9 cellular contexts compared by ENCODE assay signal in genomic region chr16:81625544-81626152, GRCh38.
DNase-seq lines count a peak whose midpoint lies in the region; ATAC-seq and TF ChIP-seq lines count a peak whose summit lies in the region.
"Had no signal": no experiment of that assay in that cellular context is flagged by ENCODE, and none has a peak within 500 bp of the region (broad histone marks: within the 10 kb centered on the region; RNA-seq: fewer than 3 reads in every experiment).

No MANE protein-coding gene starts in this region.

- peaks cover 23% of the 10 kb centered on the region for H3K4me1 Mint-ChIP-seq in osteocyte (ENCODE audit: unreplicated experiment)

- peak overlapping the region; percentile 52 for H3K27ac ChIP-seq in RWPE2 (ENCODE audit: poor library complexity, severe bottlenecking)
- H3K27ac ChIP-seq: KMS-11 had no signal

- no peaks in the 10 kb centered on the region for H3K27me3 ChIP-seq in RWPE2 (ENCODE audit: insufficient read depth, poor library complexity, severe bottlenecking)

- peaks cover 49% of the 10 kb centered on the region for H3K36me3 ChIP-seq in RWPE2 (ENCODE audit: low read depth)

- intact Hi-C loops in left cardiac atrium (cut with DNase I) = loop anchor here in 1 of 2 donors (10.0 kb wide), 1 partner anchor 69 kb away; no protein-coding TSS in a partner anchor

- no peaks in the 10 kb centered on the region for H3K36me3 Mint-ChIP-seq in osteocyte (ENCODE audit: unreplicated experiment)

- no peaks in the 10 kb centered on the region for H3K9me3 ChIP-seq in RWPE2 (ENCODE audit: severe bottlenecking)

- ATAC-seq in RWPE2 (ENCODE audit: low read depth) (peak; percentile 19; the same call in 1 of the 3 replicates), left cardiac atrium (peak; percentile 82 to 92), GM19467 (IDR thresholded peaks at IDR 0.05; ENCODE audit: unreplicated experiment) (no peak)
- peak; percentile 37 for ATAC-seq in stimulated activated naive CD8-positive, alpha-beta T cell treated with anti-CD3 and anti-CD28 coated beads, Interleukin-15, Interleukin-2, amounts not matched to agents 100 U/mL and 50 U/mL, for 24 hours

- H3K4me3 Mint-ChIP-seq in osteocyte (ENCODE audit: unreplicated experiment) = no peak overlapping the region

- TF ChIP-seq CTCF in GM20000 (IDR thresholded peaks at IDR 0.05; ENCODE audit: extremely low read depth, missing control alignments) (no peak), RWPE2 (IDR thresholded peaks at IDR 0.05; ENCODE audit: poor library complexity, severe bottlenecking) (no peak), osteocyte (IDR thresholded peaks at IDR 0.05) (no peak)

- DNase-seq in GM20000 (ENCODE audit: low spot score) (peak; percentile 78), RWPE2 (ENCODE audit: low spot score) (no peak), left cardiac atrium (peak; percentile 69), NCI-H128 (lab: John Stamatoyannopoulos, UW; ENCODE audit: unreplicated experiment) (no peak), NCI-H345 (lab: John Stamatoyannopoulos, UW) (no peak), osteocyte (ENCODE audit: extremely low spot score, unreplicated experiment) (no peak)
- no peak for DNase-seq in stimulated activated naive CD8-positive, alpha-beta T cell treated with anti-CD3 and anti-CD28 coated beads, Interleukin-15, Interleukin-2, amounts not matched to agents 100 U/mL and 50 U/mL, for 24 hours

- H3K27ac Mint-ChIP-seq in osteocyte (ENCODE audit: unreplicated experiment) = no peak overlapping the region

- H3K9me3 Mint-ChIP-seq in osteocyte (ENCODE audit: unreplicated experiment) = no peaks in the 10 kb centered on the region

- no peak overlapping the region for H3K4me3 ChIP-seq in RWPE2 (ENCODE audit: severe bottlenecking)

- H3K4me1 ChIP-seq in RWPE2 (ENCODE audit: insufficient read depth, poor library complexity, severe bottlenecking) = peaks cover 32% of the 10 kb centered on the region

- no peaks in the 10 kb centered on the region for H3K27me3 Mint-ChIP-seq in osteocyte (ENCODE audit: unreplicated experiment)

Comparison
In these comparisons a context has a peak if more than half of its experiments do, and no peak if none do; other contexts are left out.
1. DNase-seq: peak in GM20000 (single experiment) and left cardiac atrium (single experiment); none in RWPE2 (single experiment), stimulated activated naive CD8-positive, alpha-beta T cell treated with anti-CD3 and anti-CD28 coated beads, Interleukin-15, Interleukin-2, amounts not matched to agents 100 U/mL and 50 U/mL, for 24 hours (single experiment), NCI-H128 (single experiment), NCI-H345 (single experiment) and osteocyte (single experiment).